In the genomic region with DNA sequence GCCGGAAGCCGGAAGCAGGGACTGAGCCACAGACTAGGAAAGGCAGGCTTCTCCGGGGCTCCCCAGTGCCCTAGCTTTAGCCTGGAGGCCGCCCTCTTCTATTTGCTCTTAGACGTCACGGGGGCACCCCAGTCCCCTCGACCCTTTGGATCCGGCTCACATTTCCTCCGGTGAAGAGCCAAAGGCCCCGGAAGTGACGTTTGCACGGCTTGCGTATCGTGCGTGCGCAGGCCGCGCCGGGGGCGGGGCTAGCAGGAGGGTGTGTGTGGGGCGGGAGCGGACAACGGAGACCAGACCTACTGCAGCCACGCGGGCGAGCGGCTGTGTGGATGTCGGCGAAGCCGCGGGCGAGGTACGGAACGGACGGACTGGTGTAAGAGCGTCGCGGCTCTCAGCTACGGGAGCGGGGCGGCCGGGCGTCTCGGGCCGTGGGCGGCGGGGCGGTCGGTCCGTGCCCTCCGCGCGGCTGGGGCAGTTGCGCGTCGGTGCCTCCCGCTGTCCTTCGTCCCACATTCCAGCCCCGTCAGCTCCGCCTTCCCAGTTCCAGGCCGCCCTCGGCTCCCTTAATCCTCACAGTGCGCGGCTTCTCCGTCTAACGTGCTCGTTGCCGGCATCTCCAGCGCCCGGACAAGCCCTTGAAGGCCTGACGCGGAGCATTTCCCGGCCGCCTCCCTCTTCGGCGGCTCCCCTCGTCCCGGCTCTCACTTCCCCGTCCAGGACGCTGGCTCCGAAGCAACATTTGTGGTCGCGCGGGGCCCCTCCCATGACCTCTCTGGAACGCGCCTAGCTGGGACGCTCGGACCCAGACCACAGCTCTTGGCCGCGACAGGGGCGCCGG, we compare ENCODE assay signal across 8 cellular contexts. TPM values are rescaled to one million over a fixed set of nuclear protein-coding genes. Genes with fewer than 3 reads are reported as not detected.
DNase-seq lines count a peak whose midpoint lies in the region; ATAC-seq, FAIRE-seq and TF ChIP-seq lines count a peak whose summit lies in the region.

No MANE protein-coding gene starts in this region.

- TF ChIP-seq CTCF in adrenal gland (IDR thresholded peaks at IDR 0.05) (peak in 1 of 6 experiments; percentile 33), heart right ventricle (IDR thresholded peaks at IDR 0.05) (peak in 1 of 9 donors; percentile 2), upper lobe of left lung (IDR thresholded peaks at IDR 0.05) (peak in 1 of 6 experiments; percentile 45)

- 0 to 2% (median 0%) methylated on average over 26 to 92 of the region's 92 CpGs for WGBS in adrenal gland, 4 donors
- 0% methylated on average over 78 to 92 of the region's 92 CpGs for WGBS in heart right ventricle, 2 donors
- 0% methylated on average over 5 to 84 of the region's 92 CpGs for WGBS in upper lobe of left lung, 2 donors

- H3K27ac ChIP-seq in adrenal gland = peak overlapping the region; percentile 98 to 100 (median 99)
- H3K27ac ChIP-seq in heart right ventricle = peak overlapping the region; percentile 92 to 100 (median 98)
- H3K27ac ChIP-seq in upper lobe of left lung = peak overlapping the region; percentile 97 to 99 (median 98)

- FAIRE-seq in GM12892 (lab: Jason Lieb, UNC) = peak; percentile 96

- H3K4me1 ChIP-seq in adrenal gland (replicated peaks in 1 of 2) (peaks cover 7% of the 10 kb centered on the region in 2 donors), heart right ventricle (peaks cover 0 to 26% (median 20%) of the 10 kb centered on the region in 9 donors), upper lobe of left lung (peaks cover 11 to 25% (median 19%) of the 10 kb centered on the region in 4 donors)

- intact Hi-C loops in adrenal gland (cut with DNase I) (no loop called here), heart right ventricle (cut with DNase I) (loop anchor here in 6 of 10 donors (1.0 to 10.0 kb wide), 7 partner anchors 26 to 88 kb away; partner anchors contain the start of genes KCTD7 (in 2 of the 6) and RABGEF1 (in 2 of the 6)), posterior cingulate gyrus (cut with DNase I) (loop anchor here (1.0 to 10.0 kb wide), 3 partner anchors 28 to 86 kb away; partner anchors contain the start of gene RABGEF1)

- H3K9me3 ChIP-seq in adrenal gland (replicated peaks in 1 of 3) = no peaks in the 10 kb centered on the region
- H3K9me3 ChIP-seq in heart right ventricle = no peaks in the 10 kb centered on the region
- no peaks in the 10 kb centered on the region for H3K9me3 ChIP-seq in upper lobe of left lung

- TF ChIP-seq POLR2A in GM12892 (IDR thresholded peaks at IDR 0.05; ENCODE audit: low read depth, low read length) (peak; percentile 97), adrenal gland (IDR thresholded peaks at IDR 0.05) (peak; percentile 97 to 99), upper lobe of left lung (IDR thresholded peaks at IDR 0.05) (peak; percentile 52 to 98 (median 94))

- peak overlapping the region; percentile 53 to 81 (median 66) for H3K4me3 ChIP-seq in adrenal gland
- peak overlapping the region; percentile 60 to 90 (median 82) for H3K4me3 ChIP-seq in heart right ventricle
- H3K4me3 ChIP-seq in upper lobe of left lung = peak overlapping the region; percentile 60 to 94 (median 84)

- DNase-seq in GM12892 (ENCODE audit: insufficient read length) (peak; percentile 96), NCI-H1436 (lab: John Stamatoyannopoulos, UW) (peak; percentile 97), SW480 (ENCODE audit: low spot score) (peak; percentile 99), adrenal gland (peak; percentile 98 to 99 (median 99)), heart right ventricle (peak; percentile 98), posterior cingulate gyrus (peak; percentile 97 to 100 (median 98)), upper lobe of left lung (peak; percentile 98 to 100)

- no peaks in the 10 kb centered on the region for H3K36me3 ChIP-seq in adrenal gland (replicated peaks in 1 of 2)
- no peaks in the 10 kb centered on the region for H3K36me3 ChIP-seq in heart right ventricle
- H3K36me3 ChIP-seq in upper lobe of left lung = no peaks in the 10 kb centered on the region

- ATAC-seq in HG02840 (IDR thresholded peaks at IDR 0.05; ENCODE audit: low FRiP score, unreplicated experiment) = peak; percentile 95
- peak; percentile 97 to 99 (median 98) for ATAC-seq in heart right ventricle
- peak; percentile 98 for ATAC-seq in upper lobe of left lung (ENCODE audit: low FRiP score in 2 of 2)

- TF ChIP-seq EP300 in upper lobe of left lung (IDR thresholded peaks at IDR 0.05) = no peak

- H3K27me3 ChIP-seq in adrenal gland = no peaks in the 10 kb centered on the region
- H3K27me3 ChIP-seq in heart right ventricle = no peaks in the 10 kb centered on the region
- H3K27me3 ChIP-seq in upper lobe of left lung = no peaks in the 10 kb centered on the region

RNA-seq across cellular contexts. Expression of gene KCTD7, which starts 25.8 kb away (rescaled TPM):
- 8.2 TPM for polyA plus RNA-seq in GM12892 (2012; ENCODE audit: missing spikeins)
- total RNA-seq in adrenal gland (10 to 100 TPM; 10.2 to 25.0 (median 16.5) TPM), heart right ventricle (10 to 100 TPM in 3 of 10 donors, 1 to 10 TPM in 7; 7.3 to 13.6 (median 9.1) TPM), upper lobe of left lung (10 to 100 TPM in 5 of 6 donors, 1 to 10 TPM in 1; 6.1 to 38.8 (median 13.5) TPM)
- polyA plus RNA-seq in adrenal gland (10 to 100 TPM in 1 of 3 donors, 1 to 10 TPM in 2; 4.9 to 17.9 (median 6.0) TPM), heart right ventricle (1 to 10 TPM; 6.7 to 7.4 TPM)

Comparison
In these comparisons a context has a peak if more than half of its experiments do, and no peak if none do; other contexts are left out.
1. Peak in every context shown above with its lines: DNase-seq, ATAC-seq, H3K4me3 ChIP-seq and H3K27ac ChIP-seq.
2. intact Hi-C loops: an anchor here in heart right ventricle (1.0 to 10.0 kb wide) and posterior cingulate gyrus (1.0 to 10.0 kb wide); none called in adrenal gland.